In genomic region chr4:13627185-13627605, GRCh38 we compare ENCODE assay signal across 8 cellular contexts. TPM values are rescaled to one million over a fixed set of nuclear protein-coding genes. Genes with fewer than 3 reads are reported as not detected.
A peak's percentile ranks its signal among the peaks of the same experiment; 100 is the strongest.
DNase-seq lines count a peak whose midpoint lies in the region; ATAC-seq, FAIRE-seq and TF ChIP-seq lines count a peak whose summit lies in the region.

No MANE protein-coding gene starts in this region.

- DNase-seq in activated naive CD4-positive, alpha-beta T cell treated with anti-CD3 and anti-CD28 coated beads, Interleukin-2, amount 50 U/mL, for 72 hours (ENCODE audit: low spot score in 2 of 2) = no peak
- DNase-seq in stimulated activated CD4-positive, alpha-beta T cell treated with anti-CD3 and anti-CD28 coated beads, Interleukin-4, amount 100 ng/mL, for 24 hours = peak; percentile 29
- no peak for DNase-seq in urothelium cell line (ENCODE audit: low spot score)
- no peak for DNase-seq in GM10266 (ENCODE audit: extremely low spot score)

- H4K20me1 ChIP-seq in KMS-11 (ENCODE audit: insufficient read depth) = no peaks in the 10 kb centered on the region

- H3K9me3 Mint-ChIP-seq in activated naive CD4-positive, alpha-beta T cell treated with anti-CD3 and anti-CD28 coated beads, Interleukin-2, amount 50 U/mL, for 72 hours = no peaks in the 10 kb centered on the region

- H3K79me2 ChIP-seq in KMS-11 (ENCODE audit: insufficient read depth, low read depth) = peaks cover 48% of the 10 kb centered on the region

- H3K27ac Mint-ChIP-seq in activated naive CD4-positive, alpha-beta T cell treated with anti-CD3 and anti-CD28 coated beads, Interleukin-2, amount 50 U/mL, for 72 hours = peak overlapping the region; percentile 92 to 97

- H3K36me3 ChIP-seq in ES-I3 (ENCODE audit: insufficient read depth, low read length) (no peaks in the 10 kb centered on the region), KMS-11 (ENCODE audit: insufficient read depth) (no peaks in the 10 kb centered on the region), iPS-15b (ENCODE audit: control insufficient read depth, insufficient read depth, low read length) (no peaks in the 10 kb centered on the region)

- H3K9me3 ChIP-seq in ES-I3 (ENCODE audit: control insufficient read depth, insufficient read depth, low read length) (no peaks in the 10 kb centered on the region), iPS-15b (ENCODE audit: control insufficient read depth, insufficient read depth, low read length) (no peaks in the 10 kb centered on the region)

- H2AFZ ChIP-seq in KMS-11 (ENCODE audit: low read depth) = peak overlapping the region; percentile 87; the same call in 1 of the 2 replicates

- no peaks in the 10 kb centered on the region for H3K27me3 ChIP-seq in KMS-11 (ENCODE audit: insufficient read depth, low read depth)
- no peaks in the 10 kb centered on the region for H3K27me3 ChIP-seq in iPS-15b (ENCODE audit: control insufficient read depth, insufficient read depth, low read length)

- no peak for TF ChIP-seq CTCF in KMS-11 (conservative IDR thresholded peaks at IDR 0.05; ENCODE audit: low read depth, low read length)
- no peak for TF ChIP-seq CTCF in GM10266 (IDR thresholded peaks at IDR 0.05; ENCODE audit: control insufficient read depth, insufficient read depth, low read depth, missing control alignments)

- no peak for FAIRE-seq in urothelium cell line (lab: Jason Lieb, UNC)

- H3K4me3 ChIP-seq in KMS-11 (IDR thresholded peaks at IDR 0.05; ENCODE audit: insufficient read depth, low read depth, low read length) (peak overlapping the region; percentile 35), iPS-15b (ENCODE audit: low read depth, low read length) (peak overlapping the region; percentile 74)

- H3K9ac ChIP-seq in ES-I3 (ENCODE audit: low read depth, low read length) (peak overlapping the region; percentile 96), KMS-11 (peak overlapping the region; percentile 79; the same call in 1 of the 2 replicates), iPS-15b (ENCODE audit: low read depth, low read length) (peak overlapping the region; percentile 13)

- H3K4me2 ChIP-seq in KMS-11 = peak overlapping the region; percentile 93

- H3K4me1 ChIP-seq in ES-I3 (ENCODE audit: insufficient read depth, low read length) = no peaks in the 10 kb centered on the region
- H3K4me1 ChIP-seq in KMS-11 (ENCODE audit: low read depth, poor library complexity, severe bottlenecking) = peaks cover 5% of the 10 kb centered on the region
- no peaks in the 10 kb centered on the region for H3K4me1 ChIP-seq in iPS-15b (ENCODE audit: control insufficient read depth, insufficient read depth, low read length)

- ATAC-seq in GM21529 (IDR thresholded peaks at IDR 0.05; ENCODE audit: unreplicated experiment) = peak; percentile 50
- no peak for ATAC-seq in activated naive CD4-positive, alpha-beta T cell treated with anti-CD3 and anti-CD28 coated beads, Interleukin-2, amount 50 U/mL, for 72 hours

- H3K36me3 Mint-ChIP-seq in activated naive CD4-positive, alpha-beta T cell treated with anti-CD3 and anti-CD28 coated beads, Interleukin-2, amount 50 U/mL, for 72 hours = peaks cover 14 to 20% of the 10 kb centered on the region in 2 donors

- H3K27ac ChIP-seq in KMS-11 = peak overlapping the region; percentile 77

RNA-seq across cellular contexts. Expression of gene BOD1L1, which starts 0.3 kb away (rescaled TPM):
- total RNA-seq in activated naive CD4-positive, alpha-beta T cell treated with anti-CD3 and anti-CD28 coated beads, Interleukin-2, amount 50 U/mL, for 72 hours = 10 to 100 TPM; 36.6 to 36.8 TPM

Comparison
In these comparisons a context has a peak if more than half of its experiments do, and no peak if none do; other contexts are left out.
1. H3K9ac ChIP-seq: peak in every context shown above with its lines; median percentile 96 in ES-I3; 79 in KMS-11; 13 in iPS-15b.